11 cellular contexts compared by ENCODE assay signal in the genomic region with DNA sequence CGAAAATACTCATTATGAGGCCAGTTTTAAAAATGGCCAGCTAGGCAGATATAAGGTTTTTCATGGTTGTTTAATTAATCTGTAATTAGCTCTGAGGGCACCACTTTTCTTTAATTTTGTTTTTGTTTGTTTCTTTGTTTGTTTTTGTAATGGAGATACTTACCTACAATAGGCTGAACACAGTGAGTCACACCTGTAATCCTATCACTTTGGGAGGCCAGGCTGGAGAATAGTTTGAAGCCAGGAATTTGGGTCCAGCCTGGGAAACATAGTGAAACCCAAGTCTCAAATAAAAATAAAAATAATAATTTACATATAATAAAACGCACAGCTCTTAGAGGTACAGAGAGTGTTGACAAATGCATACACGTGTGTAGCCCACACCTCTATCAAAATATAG. TPM values are rescaled to one million over a fixed set of nuclear protein-coding genes. Genes with fewer than 3 reads are reported as not detected.
DNase-seq lines count a peak whose midpoint lies in the region; TF ChIP-seq lines count a peak whose summit lies in the region.
"Had no signal": no experiment of that assay in that cellular context is flagged by ENCODE, and none has a peak within 500 bp of the region (broad histone marks: within the 10 kb centered on the region; RNA-seq: fewer than 3 reads in every experiment).

No MANE protein-coding gene starts in this region.

- H3K9ac ChIP-seq in NT2/D1 (ENCODE audit: insufficient read length, low read depth) (peak overlapping the region; percentile 85), iPS-18a (ENCODE audit: low read length) (peak overlapping the region; percentile 96)

- H3K36me3 ChIP-seq in NT2/D1 (ENCODE audit: insufficient read depth, insufficient read length, low read length) (peaks cover 2% of the 10 kb centered on the region), iPS-18a (ENCODE audit: control insufficient read depth, low read depth, low read length) (no peaks in the 10 kb centered on the region), spleen (no peaks in the 10 kb centered on the region)

- TF ChIP-seq CTCF in spleen (IDR thresholded peaks at IDR 0.05 in 8 of 11, conservative IDR thresholded peaks at IDR 0.05 in 3 of 11): no peak

- H3K27me3 ChIP-seq in NT2/D1 (ENCODE audit: insufficient read depth, insufficient read length) (no peaks in the 10 kb centered on the region), iPS-18a (ENCODE audit: control insufficient read depth, insufficient read depth, low read length) (no peaks in the 10 kb centered on the region), spleen (replicated peaks in 1 of 7) (peaks cover 0 to 12% (median 0%) of the 10 kb centered on the region in 7 donors)
- H3K27me3 ChIP-seq: testis had no signal

- 71 to 87% (median 80%) methylated on average over 3 of the region's 3 CpGs for WGBS in spleen, 5 donors

- H3K4me1 ChIP-seq in NT2/D1 (ENCODE audit: insufficient read depth, insufficient read length): peaks cover 5% of the 10 kb centered on the region
- peaks cover 26% of the 10 kb centered on the region for H3K4me1 ChIP-seq in iPS-18a (ENCODE audit: control insufficient read depth, low read depth, low read length)
- H3K4me1 ChIP-seq in spleen: peaks cover 0 to 18% (median 11%) of the 10 kb centered on the region in 6 donors

- H3K4me3 ChIP-seq in NT2/D1 (ENCODE audit: insufficient read length, low read depth): no peak overlapping the region
- H3K4me3 ChIP-seq in iPS-18a (ENCODE audit: low read length): peak overlapping the region; percentile 77
- H3K4me3 ChIP-seq in spleen: no peak overlapping the region
- H3K4me3 ChIP-seq: GM12878 had no signal

- TF ChIP-seq POLR2A in spleen (IDR thresholded peaks at IDR 0.05): no peak

- intact Hi-C loops in spleen (cut with DNase I; ENCODE audit: low total_unique reads): no loop called here

- H3K27ac ChIP-seq in iPS-18a (ENCODE audit: low read length) (peak overlapping the region; percentile 99), spleen (peak overlapping the region in 6 of 8 donors; percentile 74 to 87 (median 84))

- DNase-seq in NCI-H2196 (lab: John Stamatoyannopoulos, UW; ENCODE audit: unreplicated experiment): peak; percentile 26
- DNase-seq in NCI-H2196 treated with DMSO at 0.1 percent for 48 hours (lab: John Stamatoyannopoulos, UW; ENCODE audit: unreplicated experiment): no peak
- DNase-seq in NT2/D1 (ENCODE audit: low read depth, low spot score): no peak
- no peak for DNase-seq in spleen
- DNase-seq in activated CD8-positive, alpha-beta memory T cell treated with anti-CD3 and anti-CD28 coated beads, Interleukin-2, amount 50 U/mL, for 4 hours: no peak
- no peak for DNase-seq in dedifferentiated amniotic fluid mesenchymal stem cell (ENCODE audit: extremely low spot score)
- DNase-seq in HPDE6-E6E7 (ENCODE audit: extremely low spot score): no peak
- DNase-seq: RPMI8226, testis had no signal

- no peaks in the 10 kb centered on the region for H3K9me3 ChIP-seq in NT2/D1 (ENCODE audit: insufficient read depth, low read length)
- no peaks in the 10 kb centered on the region for H3K9me3 ChIP-seq in iPS-18a (ENCODE audit: control insufficient read depth, low read depth, low read length)
- no peaks in the 10 kb centered on the region for H3K9me3 ChIP-seq in spleen
- H3K9me3 ChIP-seq: testis had no signal

RNA-seq across cellular contexts. Expression of a gene that starts 23.0 kb away (rescaled TPM):
- total RNA-seq in spleen: 1 to 10 TPM in 4 of 7 donors, under 1 TPM in 2, not detected in 1; 0.72 to 2.7 (median 1.5) TPM
- under 1 TPM; 0.59 to 0.96 (median 0.67) TPM for polyA plus RNA-seq in spleen

RNA-seq across cellular contexts. Expression of a gene that starts 56.8 kb away (rescaled TPM):
- 10 to 100 TPM; 14.8 to 19.4 (median 16.3) TPM for total RNA-seq in spleen
- 10 to 100 TPM in 2 of 3 donors, 1 to 10 TPM in 1; 7.1 to 12.1 (median 11.5) TPM for polyA plus RNA-seq in spleen
